1 cellular context compared by ENCODE assay signal in genomic region chr10:110508389-110508788, GRCh38.
TF ChIP-seq lines count a peak whose summit lies in the region.

No MANE protein-coding gene starts in this region.

TF ChIP-seq in GM12878, 131 proteins besides CTCF, POLR2A, EP300 and RAD21:
- TF ChIP-seq JUND (IDR thresholded peaks at IDR 0.05; ENCODE audit: low read depth, low read length) (no peak), POLR2AphosphoS5 (IDR thresholded peaks at IDR 0.05; ENCODE audit: low read length) (peak; percentile 71), CREM (IDR thresholded peaks at IDR 0.05; ENCODE audit: low read depth) (no peak), BMI1 (IDR thresholded peaks at IDR 0.05; ENCODE audit: borderline replicate concordance) (0 out of 2 replicates have a peak, but pooled peaks have one; percentile 1), IRF4 (IDR thresholded peaks at IDR 0.05; ENCODE audit: low read depth, low read length) (no peak), MTA2 (IDR thresholded peaks at IDR 0.05; ENCODE audit: low read depth) (no peak), ZBTB33 (IDR thresholded peaks at IDR 0.05) (no peak), HDAC6 (IDR thresholded peaks at IDR 0.05; ENCODE audit: unreplicated experiment) (no peak), E4F1 (IDR thresholded peaks at IDR 0.05; ENCODE audit: borderline replicate concordance, partially characterized antibody) (no peak), NBN (IDR thresholded peaks at IDR 0.05) (no peak), NR2C2 (IDR thresholded peaks at IDR 0.05; ENCODE audit: borderline replicate concordance, control insufficient read depth, insufficient read length, low read depth) (no peak), SMAD1 (IDR thresholded peaks at IDR 0.05; ENCODE audit: low read depth, partially characterized antibody) (no peak), POU2F2 (IDR thresholded peaks at IDR 0.05; ENCODE audit: borderline replicate concordance, low read depth, low read length) (0 out of 3 replicates have a peak, but pooled peaks have one; percentile 7), ASH2L (IDR thresholded peaks at IDR 0.05; ENCODE audit: borderline replicate concordance, low read depth) (no peak), SRF (IDR thresholded peaks at IDR 0.05; ENCODE audit: low read depth in 2 of 2, low read length in 2 of 2) (no peak), ZNF207 (IDR thresholded peaks at IDR 0.05; ENCODE audit: borderline replicate concordance) (no peak), CEBPB (IDR thresholded peaks at IDR 0.05; ENCODE audit: borderline replicate concordance in 1 of 2, low read depth in 2 of 2, low read length in 2 of 2) (no peak), SREBF1 (IDR thresholded peaks at IDR 0.05; ENCODE audit: low read length) (no peak), SIX5 (IDR thresholded peaks at IDR 0.05; ENCODE audit: low read depth, low read length, severe bottlenecking) (no peak), ZBTB40 (IDR thresholded peaks at IDR 0.05; ENCODE audit: borderline replicate concordance) (no peak), IRF5 (IDR thresholded peaks at IDR 0.05; ENCODE audit: borderline replicate concordance) (no peak), FOXM1 (IDR thresholded peaks at IDR 0.05; ENCODE audit: low read depth, low read length) (no peak), POLR2AphosphoS2 (IDR thresholded peaks at IDR 0.05; ENCODE audit: low read depth, low read length) (peak; percentile 34; the same call in 1 of the 2 replicates), SKIL (IDR thresholded peaks at IDR 0.05; ENCODE audit: low read depth, poor library complexity, severe bottlenecking) (no peak)
